In genomic region chr1:145992502-145992936, GRCh38 we compare ENCODE assay signal across 1 cellular context.
A peak's percentile ranks its signal among the peaks of the same experiment; 100 is the strongest.
TF ChIP-seq lines count a peak whose summit lies in the region.

No MANE protein-coding gene starts in this region.

TF ChIP-seq in K562, 482 proteins besides CTCF, POLR2A, EP300 and RAD21 (continued from another document and continues in another):
- TF ChIP-seq JUN (IDR thresholded peaks at IDR 0.05; ENCODE audit: borderline replicate concordance, low read depth, low read length): no peak
- no peak for TF ChIP-seq JUN (CRISPR knock-in tag; IDR thresholded peaks at IDR 0.05; ENCODE audit: borderline replicate concordance)
- no peak for TF ChIP-seq EGR1 (conservative IDR thresholded peaks at IDR 0.05)
- TF ChIP-seq SIRT6 (IDR thresholded peaks at IDR 0.05; ENCODE audit: low read depth, low read length): no peak
- TF ChIP-seq ZNF609 (CRISPR knock-in tag; IDR thresholded peaks at IDR 0.05; ENCODE audit: borderline replicate concordance): no peak
- TF ChIP-seq IRF2 (CRISPR knock-in tag; IDR thresholded peaks at IDR 0.05): no peak
- no peak for TF ChIP-seq ELK1 (CRISPR knock-in tag; IDR thresholded peaks at IDR 0.05)
- TF ChIP-seq GABPA (tag; conservative IDR thresholded peaks at IDR 0.05; ENCODE audit: low read depth): no peak
- peak in 1 of 2 experiments; percentile 10; a peak in 1 of 4 replicates for TF ChIP-seq TBL1XR1 (IDR thresholded peaks at IDR 0.05; ENCODE audit: low read length in 2 of 2)
- no peak for TF ChIP-seq ZNF217 (CRISPR knock-in tag; IDR thresholded peaks at IDR 0.05)
- no peak for TF ChIP-seq MLX (CRISPR knock-in tag; conservative IDR thresholded peaks at IDR 0.05)
- no peak for TF ChIP-seq NR2C2 (CRISPR knock-in tag; IDR thresholded peaks at IDR 0.05)
- peak; percentile 42; the same call in 1 of the 2 replicates for TF ChIP-seq NR2C2 (tag; IDR thresholded peaks at IDR 0.05)
- no peak for TF ChIP-seq CREBBP (IDR thresholded peaks at IDR 0.05; ENCODE audit: low read depth, low read length)
- TF ChIP-seq SNIP1 (IDR thresholded peaks at IDR 0.05; ENCODE audit: low read depth): no peak
- no peak for TF ChIP-seq RAD51 (IDR thresholded peaks at IDR 0.05; ENCODE audit: borderline replicate concordance, low read depth)
- no peak for TF ChIP-seq DNMT1 (IDR thresholded peaks at IDR 0.05)
- TF ChIP-seq ZBTB40 (IDR thresholded peaks at IDR 0.05): no peak
- TF ChIP-seq ZBTB40 (CRISPR knock-in tag; IDR thresholded peaks at IDR 0.05): 0 out of 2 replicates have a peak, but pooled peaks have one; percentile 29
- TF ChIP-seq RFX5 (IDR thresholded peaks at IDR 0.05; ENCODE audit: low read depth, low read length): no peak
- TF ChIP-seq XRCC5 (IDR thresholded peaks at IDR 0.05; ENCODE audit: low read depth, low read length): no peak
- TF ChIP-seq ZNF778 (CRISPR knock-in tag; IDR thresholded peaks at IDR 0.05): no peak
- no peak for TF ChIP-seq WHSC1 (IDR thresholded peaks at IDR 0.05; ENCODE audit: low read length)
- no peak for TF ChIP-seq RCOR1 (IDR thresholded peaks at IDR 0.05; ENCODE audit: borderline replicate concordance in 1 of 2, low read depth in 2 of 2, low read length in 2 of 2)
- TF ChIP-seq ELF2 (CRISPR knock-in tag; IDR thresholded peaks at IDR 0.05): no peak
- TF ChIP-seq MLLT1 (IDR thresholded peaks at IDR 0.05): peak; percentile 62 to 68; a peak in 3 of 4 replicates
- TF ChIP-seq PHB2 (IDR thresholded peaks at IDR 0.05; ENCODE audit: low read depth): no peak
- TF ChIP-seq ZNF76 (CRISPR knock-in tag; IDR thresholded peaks at IDR 0.05; ENCODE audit: borderline replicate concordance): no peak
- TF ChIP-seq MCM7 (IDR thresholded peaks at IDR 0.05): no peak
- TF ChIP-seq ZNF253 (CRISPR knock-in tag; conservative IDR thresholded peaks at IDR 0.05): peak; percentile 68; the same call in 1 of the 2 replicates
- no peak for TF ChIP-seq HLTF (IDR thresholded peaks at IDR 0.05)
- no peak for TF ChIP-seq IRF9 (tag; IDR thresholded peaks at IDR 0.05)
- TF ChIP-seq ZNF57 (CRISPR knock-in tag; IDR thresholded peaks at IDR 0.05): no peak
- TF ChIP-seq ZNF197 (CRISPR knock-in tag; IDR thresholded peaks at IDR 0.05; ENCODE audit: low read depth): no peak
- no peak for TF ChIP-seq KLF1 (tag; IDR thresholded peaks at IDR 0.05)
- TF ChIP-seq ZBTB34 (CRISPR knock-in tag; IDR thresholded peaks at IDR 0.05): no peak
- no peak for TF ChIP-seq TSHZ1 (CRISPR knock-in tag; IDR thresholded peaks at IDR 0.05)
- TF ChIP-seq CBFB (CRISPR knock-in tag; IDR thresholded peaks at IDR 0.05): no peak
- no peak for TF ChIP-seq STAT5B (CRISPR knock-in tag; IDR thresholded peaks at IDR 0.05)
- no peak for TF ChIP-seq ZNF239 (CRISPR knock-in tag; IDR thresholded peaks at IDR 0.05)
